Comparison of ENCODE assay signal across 13 cellular contexts in genomic region chr1:76830373-76830772, GRCh38. TPM values are rescaled to one million over a fixed set of nuclear protein-coding genes. Genes with fewer than 3 reads are reported as not detected.
DNase-seq lines count a peak whose midpoint lies in the region; ATAC-seq lines count a peak whose summit lies in the region.
"Had no signal": no experiment of that assay in that cellular context is flagged by ENCODE, and none has a peak within 500 bp of the region (broad histone marks: within the 10 kb centered on the region; RNA-seq: fewer than 3 reads in every experiment).

No MANE protein-coding gene starts in this region.

- peak; percentile 91 for ATAC-seq in GM19351 (IDR thresholded peaks at IDR 0.05; ENCODE audit: unreplicated experiment)
- peak; percentile 84 for ATAC-seq in HG02870 (IDR thresholded peaks at IDR 0.05; ENCODE audit: unreplicated experiment)
- ATAC-seq in GM18517 (IDR thresholded peaks at IDR 0.05; ENCODE audit: unreplicated experiment), result no peak

- peak; percentile 5 for DNase-seq in A172 (ENCODE audit: low spot score)
- DNase-seq in SK-MEL-5 (ENCODE audit: low read depth, low spot score), result peak; percentile 17
- DNase-seq in NCI-H1417 (lab: John Stamatoyannopoulos, UW), result no peak
- no peak for DNase-seq in medulla oblongata (ENCODE audit: extremely low spot score)
- DNase-seq in CD1c-positive myeloid dendritic cell (ENCODE audit: extremely low spot score), result no peak
- DNase-seq: activated CD4-positive, alpha-beta T cell treated with anti-CD3 and anti-CD28 coated beads, Interleukin-2, amount 50 U/mL, for 48 hours; anterior cingulate cortex; NK-92 treated with Interleukin-12 subunit alpha and Interleukin-12 subunit beta, amount 100 ng/mL, for 24 hours had no signal

- in situ Hi-C loops in SK-MEL-5 (cut with HindIII; ENCODE audit: low pct_unique_long_range_greater_than_20kb, low sequenced_read_pairs), result no loop called here

RNA-seq across cellular contexts. Expression of gene ST6GALNAC5, which starts 36.9 kb away (rescaled TPM):
- total RNA-seq in A172 (2014; rRNA removed; shearing (Covaris generic)), result 0.60 and 1.2 TPM in 2 replicates
- total RNA-seq in SK-MEL-5 (2014; rRNA removed; shearing (Covaris generic)), result 2.1 and 3.1 TPM in 2 replicates
- polyA plus RNA-seq in SK-MEL-5 (2015; cell fraction: cytosol; rRNA removed), result 0.84 and 2.4 TPM in 2 replicates
- polyA plus RNA-seq in SK-MEL-5 (2015; cell fraction: nucleus; rRNA removed), result 1.6 TPM in 1 of 2 replicates, not detected in the other
- total RNA-seq: mononuclear cell; T-helper 1 cell treated with Interleukin-12 subunit alpha and Interleukin-12 subunit beta and Interleukin-4 antibody, amounts not matched to agents 30 ng/mL and 1 ng/mL, for 36 hours had no signal

Comparison
In these comparisons a context has a peak if more than half of its experiments do, and no peak if none do; other contexts are left out.
1. DNase-seq: peak in A172 (single experiment) and SK-MEL-5 (single experiment); none in NCI-H1417 (0 of 3), medulla oblongata (single experiment) and CD1c-positive myeloid dendritic cell (single experiment).